Comparison of ENCODE assay signal across 1 cellular context in genomic region chr7:104064969-104065387, GRCh38.
TF ChIP-seq lines count a peak whose summit lies in the region.

No MANE protein-coding gene starts in this region.

TF ChIP-seq in HepG2, 621 proteins besides CTCF, POLR2A, EP300 and RAD21 (continued from another document and continues in another):
- TF ChIP-seq EED (CRISPR knock-in tag; IDR thresholded peaks at IDR 0.05), result no peak
- no peak for TF ChIP-seq LCORL (IDR thresholded peaks at IDR 0.05)
- TF ChIP-seq LCORL (CRISPR knock-in tag; IDR thresholded peaks at IDR 0.05), result peak; percentile 48; the same call in 1 of the 2 replicates
- TF ChIP-seq SALL1 (CRISPR knock-in tag; IDR thresholded peaks at IDR 0.05), result peak; percentile 66; the same call in 1 of the 2 replicates
- TF ChIP-seq ZNF225 (CRISPR knock-in tag; IDR thresholded peaks at IDR 0.05), result no peak
- TF ChIP-seq ZNF816 (CRISPR knock-in tag; IDR thresholded peaks at IDR 0.05; ENCODE audit: borderline replicate concordance), result no peak
- TF ChIP-seq, protein P1, sequence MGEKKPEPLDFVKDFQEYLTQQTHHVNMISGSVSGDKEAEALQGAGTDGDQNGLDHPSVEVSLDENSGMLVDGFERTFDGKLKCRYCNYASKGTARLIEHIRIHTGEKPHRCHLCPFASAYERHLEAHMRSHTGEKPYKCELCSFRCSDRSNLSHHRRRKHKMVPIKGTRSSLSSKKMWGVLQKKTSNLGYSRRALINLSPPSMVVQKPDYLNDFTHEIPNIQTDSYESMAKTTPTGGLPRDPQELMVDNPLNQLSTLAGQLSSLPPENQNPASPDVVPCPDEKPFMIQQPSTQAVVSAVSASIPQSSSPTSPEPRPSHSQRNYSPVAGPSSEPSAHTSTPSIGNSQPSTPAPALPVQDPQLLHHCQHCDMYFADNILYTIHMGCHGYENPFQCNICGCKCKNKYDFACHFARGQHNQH (CRISPR knock-in tag; IDR thresholded peaks at IDR 0.05), result peak; percentile 61; the same call in 1 of the 2 replicates
- TF ChIP-seq MIER2 (CRISPR knock-in tag; IDR thresholded peaks at IDR 0.05), result peak; percentile 64; the same call in 1 of the 2 replicates
- peak; percentile 87 for TF ChIP-seq HOXA5 (CRISPR knock-in tag; IDR thresholded peaks at IDR 0.05)
- no peak for TF ChIP-seq MXD1 (CRISPR knock-in tag; IDR thresholded peaks at IDR 0.05)
- TF ChIP-seq, protein P2, sequence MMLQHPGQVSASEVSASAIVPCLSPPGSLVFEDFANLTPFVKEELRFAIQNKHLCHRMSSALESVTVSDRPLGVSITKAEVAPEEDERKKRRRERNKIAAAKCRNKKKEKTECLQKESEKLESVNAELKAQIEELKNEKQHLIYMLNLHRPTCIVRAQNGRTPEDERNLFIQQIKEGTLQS (CRISPR knock-in tag; IDR thresholded peaks at IDR 0.05), result peak; percentile 62; the same call in 1 of the 2 replicates
- TF ChIP-seq ZNF782 (CRISPR knock-in tag; IDR thresholded peaks at IDR 0.05; ENCODE audit: borderline replicate concordance), result no peak
- no peak for TF ChIP-seq HNF1B (CRISPR knock-in tag; IDR thresholded peaks at IDR 0.05)
- TF ChIP-seq, protein P3, sequence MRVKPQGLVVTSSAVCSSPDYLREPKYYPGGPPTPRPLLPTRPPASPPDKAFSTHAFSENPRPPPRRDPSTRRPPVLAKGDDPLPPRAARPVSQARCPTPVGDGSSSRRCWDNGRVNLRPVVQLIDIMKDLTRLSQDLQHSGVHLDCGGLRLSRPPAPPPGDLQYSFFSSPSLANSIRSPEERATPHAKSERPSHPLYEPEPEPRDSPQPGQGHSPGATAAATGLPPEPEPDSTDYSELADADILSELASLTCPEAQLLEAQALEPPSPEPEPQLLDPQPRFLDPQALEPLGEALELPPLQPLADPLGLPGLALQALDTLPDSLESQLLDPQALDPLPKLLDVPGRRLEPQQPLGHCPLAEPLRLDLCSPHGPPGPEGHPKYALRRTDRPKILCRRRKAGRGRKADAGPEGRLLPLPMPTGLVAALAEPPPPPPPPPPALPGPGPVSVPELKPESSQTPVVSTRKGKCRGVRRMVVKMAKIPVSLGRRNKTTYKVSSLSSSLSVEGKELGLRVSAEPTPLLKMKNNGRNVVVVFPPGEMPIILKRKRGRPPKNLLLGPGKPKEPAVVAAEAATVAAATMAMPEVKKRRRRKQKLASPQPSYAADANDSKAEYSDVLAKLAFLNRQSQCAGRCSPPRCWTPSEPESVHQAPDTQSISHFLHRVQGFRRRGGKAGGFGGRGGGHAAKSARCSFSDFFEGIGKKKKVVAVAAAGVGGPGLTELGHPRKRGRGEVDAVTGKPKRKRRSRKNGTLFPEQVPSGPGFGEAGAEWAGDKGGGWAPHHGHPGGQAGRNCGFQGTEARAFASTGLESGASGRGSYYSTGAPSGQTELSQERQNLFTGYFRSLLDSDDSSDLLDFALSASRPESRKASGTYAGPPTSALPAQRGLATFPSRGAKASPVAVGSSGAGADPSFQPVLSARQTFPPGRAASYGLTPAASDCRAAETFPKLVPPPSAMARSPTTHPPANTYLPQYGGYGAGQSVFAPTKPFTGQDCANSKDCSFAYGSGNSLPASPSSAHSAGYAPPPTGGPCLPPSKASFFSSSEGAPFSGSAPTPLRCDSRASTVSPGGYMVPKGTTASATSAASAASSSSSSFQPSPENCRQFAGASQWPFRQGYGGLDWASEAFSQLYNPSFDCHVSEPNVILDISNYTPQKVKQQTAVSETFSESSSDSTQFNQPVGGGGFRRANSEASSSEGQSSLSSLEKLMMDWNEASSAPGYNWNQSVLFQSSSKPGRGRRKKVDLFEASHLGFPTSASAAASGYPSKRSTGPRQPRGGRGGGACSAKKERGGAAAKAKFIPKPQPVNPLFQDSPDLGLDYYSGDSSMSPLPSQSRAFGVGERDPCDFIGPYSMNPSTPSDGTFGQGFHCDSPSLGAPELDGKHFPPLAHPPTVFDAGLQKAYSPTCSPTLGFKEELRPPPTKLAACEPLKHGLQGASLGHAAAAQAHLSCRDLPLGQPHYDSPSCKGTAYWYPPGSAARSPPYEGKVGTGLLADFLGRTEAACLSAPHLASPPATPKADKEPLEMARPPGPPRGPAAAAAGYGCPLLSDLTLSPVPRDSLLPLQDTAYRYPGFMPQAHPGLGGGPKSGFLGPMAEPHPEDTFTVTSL (CRISPR knock-in tag; IDR thresholded peaks at IDR 0.05; ENCODE audit: borderline replicate concordance), result peak; percentile 97
- no peak for TF ChIP-seq ZNF660 (CRISPR knock-in tag; IDR thresholded peaks at IDR 0.05; ENCODE audit: borderline replicate concordance, low read depth)
- peak; percentile 99 for TF ChIP-seq ARID5B (CRISPR knock-in tag; IDR thresholded peaks at IDR 0.05)
- TF ChIP-seq ZNF570 (CRISPR knock-in tag; IDR thresholded peaks at IDR 0.05; ENCODE audit: borderline replicate concordance), result no peak
- TF ChIP-seq ZNF776 (CRISPR knock-in tag; IDR thresholded peaks at IDR 0.05), result no peak
- peak; percentile 71; the same call in 1 of the 2 replicates for TF ChIP-seq ZBTB20 (CRISPR knock-in tag; IDR thresholded peaks at IDR 0.05; ENCODE audit: borderline replicate concordance, low read depth)
- TF ChIP-seq TCF12 (IDR thresholded peaks at IDR 0.05), result no peak
- TF ChIP-seq TCF12 (CRISPR knock-in tag; IDR thresholded peaks at IDR 0.05), result peak; percentile 98
- 0 out of 2 replicates have a peak, but pooled peaks have one; percentile 35 for TF ChIP-seq YEATS4 (CRISPR knock-in tag; IDR thresholded peaks at IDR 0.05; ENCODE audit: borderline replicate concordance)
- TF ChIP-seq, protein P4, sequence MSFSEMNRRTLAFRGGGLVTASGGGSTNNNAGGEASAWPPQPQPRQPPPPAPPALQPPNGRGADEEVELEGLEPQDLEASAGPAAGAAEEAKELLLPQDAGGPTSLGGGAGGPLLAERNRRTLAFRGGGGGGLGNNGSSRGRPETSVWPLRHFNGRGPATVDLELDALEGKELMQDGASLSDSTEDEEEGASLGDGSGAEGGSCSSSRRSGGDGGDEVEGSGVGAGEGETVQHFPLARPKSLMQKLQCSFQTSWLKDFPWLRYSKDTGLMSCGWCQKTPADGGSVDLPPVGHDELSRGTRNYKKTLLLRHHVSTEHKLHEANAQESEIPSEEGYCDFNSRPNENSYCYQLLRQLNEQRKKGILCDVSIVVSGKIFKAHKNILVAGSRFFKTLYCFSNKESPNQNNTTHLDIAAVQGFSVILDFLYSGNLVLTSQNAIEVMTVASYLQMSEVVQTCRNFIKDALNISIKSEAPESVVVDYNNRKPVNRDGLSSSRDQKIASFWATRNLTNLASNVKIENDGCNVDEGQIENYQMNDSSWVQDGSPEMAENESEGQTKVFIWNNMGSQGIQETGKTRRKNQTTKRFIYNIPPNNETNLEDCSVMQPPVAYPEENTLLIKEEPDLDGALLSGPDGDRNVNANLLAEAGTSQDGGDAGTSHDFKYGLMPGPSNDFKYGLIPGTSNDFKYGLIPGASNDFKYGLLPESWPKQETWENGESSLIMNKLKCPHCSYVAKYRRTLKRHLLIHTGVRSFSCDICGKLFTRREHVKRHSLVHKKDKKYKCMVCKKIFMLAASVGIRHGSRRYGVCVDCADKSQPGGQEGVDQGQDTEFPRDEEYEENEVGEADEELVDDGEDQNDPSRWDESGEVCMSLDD (CRISPR knock-in tag; IDR thresholded peaks at IDR 0.05; ENCODE audit: borderline replicate concordance), result peak; percentile 72; the same call in 1 of the 2 replicates
- TF ChIP-seq FIP1L1 (IDR thresholded peaks at IDR 0.05; ENCODE audit: borderline replicate concordance, insufficient read depth, low read depth, low read length), result no peak
- peak; percentile 61; the same call in 1 of the 2 replicates for TF ChIP-seq ETV5 (CRISPR knock-in tag; IDR thresholded peaks at IDR 0.05; ENCODE audit: borderline replicate concordance)
- TF ChIP-seq CREB1 (IDR thresholded peaks at IDR 0.05), result no peak
- peak; percentile 86; the same call in 1 of the 2 replicates for TF ChIP-seq CREB1 (CRISPR knock-in tag; IDR thresholded peaks at IDR 0.05)
- no peak for TF ChIP-seq ZSCAN22 (CRISPR knock-in tag; IDR thresholded peaks at IDR 0.05)
- TF ChIP-seq ZIK1 (CRISPR knock-in tag; IDR thresholded peaks at IDR 0.05; ENCODE audit: borderline replicate concordance, low read depth), result no peak
- 0 out of 2 replicates have a peak, but pooled peaks have one; percentile 29 for TF ChIP-seq ZSCAN30 (CRISPR knock-in tag; IDR thresholded peaks at IDR 0.05)
- TF ChIP-seq NR1H2 (CRISPR knock-in tag; IDR thresholded peaks at IDR 0.05; ENCODE audit: borderline replicate concordance, low read depth), result no peak
- peak; percentile 59; the same call in 1 of the 2 replicates for TF ChIP-seq SNAPC2 (CRISPR knock-in tag; IDR thresholded peaks at IDR 0.05)
- no peak for TF ChIP-seq SMAD9 (CRISPR knock-in tag; IDR thresholded peaks at IDR 0.05)
- peak; percentile 83 for TF ChIP-seq ATF2 (CRISPR knock-in tag; IDR thresholded peaks at IDR 0.05)
- peak; percentile 91 for TF ChIP-seq JUN (CRISPR knock-in tag; IDR thresholded peaks at IDR 0.05)
- peak; percentile 64; the same call in 1 of the 2 replicates for TF ChIP-seq KDM1A (CRISPR knock-in tag; IDR thresholded peaks at IDR 0.05)
- peak; percentile 24; the same call in 1 of the 2 replicates for TF ChIP-seq SMYD3 (CRISPR knock-in tag; IDR thresholded peaks at IDR 0.05)
- no peak for TF ChIP-seq CBX2 (IDR thresholded peaks at IDR 0.05; ENCODE audit: low read depth, low read length)
- TF ChIP-seq CBX2 (CRISPR knock-in tag; IDR thresholded peaks at IDR 0.05; ENCODE audit: low read depth), result no peak
- no peak for TF ChIP-seq LRRFIP1 (CRISPR knock-in tag; conservative IDR thresholded peaks at IDR 0.05)
- TF ChIP-seq HDAC2 (CRISPR knock-in tag; IDR thresholded peaks at IDR 0.05), result peak; percentile 97
- TF ChIP-seq ASH2L (IDR thresholded peaks at IDR 0.05; ENCODE audit: insufficient read length, low read depth, low read length), result peak; percentile 73
- TF ChIP-seq ZMYM3 (CRISPR knock-in tag; IDR thresholded peaks at IDR 0.05), result no peak; the same call in 1 of the 2 replicates
- TF ChIP-seq FOXK1 (CRISPR knock-in tag; IDR thresholded peaks at IDR 0.05; ENCODE audit: borderline replicate concordance, low read depth), result peak; percentile 92
- TF ChIP-seq DMAP1 (CRISPR knock-in tag; IDR thresholded peaks at IDR 0.05), result no peak
- no peak for TF ChIP-seq ZNF468 (CRISPR knock-in tag; IDR thresholded peaks at IDR 0.05)
